In the genomic region with DNA sequence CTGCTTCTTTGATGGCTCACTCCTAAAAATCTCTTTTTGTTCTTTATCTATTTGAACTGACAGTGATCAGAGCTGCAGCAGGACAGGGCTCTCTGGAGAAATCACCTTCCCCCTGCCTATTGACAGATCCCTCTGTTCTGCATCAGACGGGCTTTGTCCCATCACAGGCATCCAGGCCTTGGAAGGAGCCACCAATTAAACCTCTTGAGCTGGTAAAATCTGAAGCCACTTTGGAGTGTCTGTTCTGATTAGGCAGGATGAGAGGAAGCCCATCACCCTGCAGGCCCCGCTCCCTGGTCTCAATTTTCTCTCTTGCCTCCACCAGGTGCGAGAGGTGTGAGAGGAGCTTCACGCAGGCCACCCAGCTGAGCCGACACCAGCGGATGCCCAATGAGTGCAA, we compare ENCODE assay signal across 18 cellular contexts.
"Had no signal": no experiment of that assay in that cellular context is flagged by ENCODE, and none has a peak within 500 bp of the region (broad histone marks: within the 10 kb centered on the region; RNA-seq: fewer than 3 reads in every experiment).

No MANE protein-coding gene starts in this region.

- ATAC-seq: SK-N-SH treated with all-trans-retinoic acid at 6 μM for 48 hours had no signal

- DNase-seq: KBM-7, MV-4-11, NCI-H1092, NCI-H1105 treated with DMSO at 0.1 percent for 48 hours, NCI-H1417 treated with DMSO at 0.1 percent for 48 hours, NCI-H146, NCI-H1694 treated with DMSO at 0.1 percent for 48 hours, NCI-H1930, NCI-H2081, NCI-H2107, NCI-H2171 treated with DMSO at 0.1 percent for 48 hours, NCI-H345, NCI-H446 treated with DMSO at 0.1 percent for 48 hours, NCI-H510A treated with DMSO at 0.1 percent for 48 hours, NCI-H526, RPMI8226, SHP77 had no signal
